ENCODE assay signal across 12 cellular contexts in genomic region chr17:28112199-28112995, GRCh38.
DNase-seq lines count a peak whose midpoint lies in the region; ATAC-seq and TF ChIP-seq lines count a peak whose summit lies in the region.
"Had no signal": no experiment of that assay in that cellular context is flagged by ENCODE, and none has a peak within 500 bp of the region (broad histone marks: within the 10 kb centered on the region; RNA-seq: fewer than 3 reads in every experiment).

No MANE protein-coding gene starts in this region.

- peaks cover 53% of the 10 kb centered on the region for H3K4me1 Mint-ChIP-seq in GM23338
- peaks cover 26% of the 10 kb centered on the region for H3K4me1 Mint-ChIP-seq in CD8-positive, alpha-beta T cell (ENCODE audit: low read depth)

- H3K4me1 ChIP-seq in GM23338 (ENCODE audit: insufficient read depth) (peaks cover 56% of the 10 kb centered on the region), adipocyte (ENCODE audit: control insufficient read depth, insufficient read depth, low read length) (peaks cover 22% of the 10 kb centered on the region), heart right ventricle (peaks cover 2 to 30% (median 22%) of the 10 kb centered on the region in 9 donors)
- H3K4me1 ChIP-seq in CD8-positive, alpha-beta T cell (ENCODE audit: insufficient read depth, low read length), result peaks cover 6% of the 10 kb centered on the region

- peak overlapping the region; percentile 86 for H3K27ac Mint-ChIP-seq in GM23338
- H3K27ac Mint-ChIP-seq in CD8-positive, alpha-beta T cell, result no peak overlapping the region
- H3K27ac Mint-ChIP-seq: activated naive CD4-positive, alpha-beta T cell treated with anti-CD3 and anti-CD28 coated beads, Interleukin-2, amount 10 ng/mL, durations not matched to agents 7 days and 5 days; CD4-positive, alpha-beta T cell had no signal

- H3K79me2 ChIP-seq in GM23338 (replicated peaks; ENCODE audit: insufficient read depth), result peaks cover 91% of the 10 kb centered on the region

- 30 to 49% methylated on average over 3 of the region's 3 CpGs for WGBS in heart right ventricle, 2 donors

- TF ChIP-seq CTCF in GM23338 (conservative IDR thresholded peaks at IDR 0.05; ENCODE audit: low read depth in 2 of 2), result no peak
- no peak for TF ChIP-seq CTCF in heart right ventricle (IDR thresholded peaks at IDR 0.05)
- no peak for TF ChIP-seq CTCF in CD8-positive, alpha-beta T cell (IDR thresholded peaks at IDR 0.05)

- CTCF ChIA-PET in CD8-positive, alpha-beta T cell (lab: Charles Lee), result interaction anchor here (0.6 kb wide), 1 partner anchor 114 kb away, joined by 3 read pairs; no protein-coding TSS in a partner anchor

- no peak for DNase-seq in GM23338 (ENCODE audit: low spot score)
- DNase-seq in adipocyte (ENCODE audit: low read depth), result peak; percentile 51
- no peak for DNase-seq in heart right ventricle
- DNase-seq in sciatic nerve (ENCODE audit: low spot score), result no peak
- DNase-seq in activated T-cell treated with anti-CD3 and anti-CD28 coated beads, Interleukin-2, amount 50 U/mL, for 1 hour, result no peak
- DNase-seq in CD8-positive, alpha-beta T cell, result no peak
- DNase-seq in superior temporal gyrus (ENCODE audit: extremely low spot score), result no peak
- DNase-seq in NAMALWA (ENCODE audit: low spot score), result no peak
- DNase-seq: activated naive CD4-positive, alpha-beta T cell treated with anti-CD3 and anti-CD28 coated beads, Interleukin-2, amount 10 ng/mL, durations not matched to agents 7 days and 5 days; CD4-positive, alpha-beta T cell; hippocampal formation; NCI-H187 had no signal

- H3K4me2 ChIP-seq in GM23338, result peak overlapping the region; percentile 13

- H3K9me3 ChIP-seq in adipocyte (ENCODE audit: control insufficient read depth, low read length), result no peaks in the 10 kb centered on the region
- H3K9me3 ChIP-seq in heart right ventricle, result peaks cover 0 to 13% (median 0%) of the 10 kb centered on the region in 11 donors
- H3K9me3 ChIP-seq in CD8-positive, alpha-beta T cell (ENCODE audit: low read length), result no peaks in the 10 kb centered on the region

- no peak overlapping the region for H2AFZ ChIP-seq in GM23338

- peaks cover 7% of the 10 kb centered on the region; the same call in 1 of the 2 replicates for H4K20me1 ChIP-seq in GM23338 (replicated peaks; ENCODE audit: insufficient read depth)

- H3K27ac ChIP-seq in GM23338 (ENCODE audit: low read depth) (no peak overlapping the region; the same call in 1 of the 2 replicates), heart right ventricle (peak overlapping the region in 9 of 10 donors; percentile 2 to 61 (median 48))
- no peak overlapping the region for H3K27ac ChIP-seq in CD8-positive, alpha-beta T cell (ENCODE audit: low read depth, low read length)

- POLR2A ChIA-PET in CD8-positive, alpha-beta T cell (lab: Charles Lee), result no interaction called here

- H3K4me3 ChIP-seq in GM23338, result no peak overlapping the region
- peak overlapping the region; percentile 52 for H3K4me3 ChIP-seq in adipocyte (ENCODE audit: low read length)
- H3K4me3 ChIP-seq in heart right ventricle, result no peak overlapping the region
- no peak overlapping the region for H3K4me3 ChIP-seq in CD8-positive, alpha-beta T cell (ENCODE audit: low read depth, low read length)

- H3K9ac ChIP-seq in adipocyte (ENCODE audit: low read length), result peak overlapping the region; percentile 44

- peak overlapping the region; percentile 26; the same call in 1 of the 3 replicates for H3K4me3 Mint-ChIP-seq in GM23338
- H3K4me3 Mint-ChIP-seq in CD8-positive, alpha-beta T cell, result no peak overlapping the region
- H3K4me3 Mint-ChIP-seq: activated naive CD4-positive, alpha-beta T cell treated with anti-CD3 and anti-CD28 coated beads, Interleukin-2, amount 10 ng/mL, durations not matched to agents 7 days and 5 days; CD4-positive, alpha-beta T cell had no signal

- peaks cover 7% of the 10 kb centered on the region; the same call in 1 of the 3 replicates for H3K36me3 Mint-ChIP-seq in GM23338 (ENCODE audit: low read depth)
- H3K36me3 Mint-ChIP-seq in CD8-positive, alpha-beta T cell, result peaks cover 4% of the 10 kb centered on the region
- H3K36me3 Mint-ChIP-seq: activated naive CD4-positive, alpha-beta T cell treated with anti-CD3 and anti-CD28 coated beads, Interleukin-2, amount 10 ng/mL, durations not matched to agents 7 days and 5 days had no signal

- ATAC-seq in GM23338 (peak; percentile 23; the same call in 2 of the 3 replicates), heart right ventricle (peak in 7 of 8 donors; percentile 17 to 87 (median 84)), sciatic nerve (peak; percentile 68)
- ATAC-seq in CD8-positive, alpha-beta T cell, result no peak

- intact Hi-C loops in heart right ventricle (cut with DNase I) (loop anchor here in 3 of 10 donors (5.0 to 10.0 kb wide), 3 partner anchors 65 to 128 kb away; partner anchors contain the start of gene NLK (in 1 of the 3)), sciatic nerve (cut with DNase I) (no loop called here)
- intact Hi-C loops in CD8-positive, alpha-beta T cell (cut with DNase I, micrococcal nuclease), result no loop called here

- no peaks in the 10 kb centered on the region for H3K9me3 Mint-ChIP-seq in GM23338
- H3K9me3 Mint-ChIP-seq in CD8-positive, alpha-beta T cell, result peaks cover 5% of the 10 kb centered on the region
- H3K9me3 Mint-ChIP-seq: activated naive CD4-positive, alpha-beta T cell treated with anti-CD3 and anti-CD28 coated beads, Interleukin-2, amount 10 ng/mL, durations not matched to agents 7 days and 5 days; CD4-positive, alpha-beta T cell had no signal

- H3K27me3 Mint-ChIP-seq in GM23338 (ENCODE audit: insufficient read depth, low read depth, poor library complexity), result peaks cover 4% of the 10 kb centered on the region
- no peaks in the 10 kb centered on the region for H3K27me3 Mint-ChIP-seq in CD8-positive, alpha-beta T cell (ENCODE audit: low read depth)
- H3K27me3 Mint-ChIP-seq: activated naive CD4-positive, alpha-beta T cell treated with anti-CD3 and anti-CD28 coated beads, Interleukin-2, amount 10 ng/mL, durations not matched to agents 7 days and 5 days; CD4-positive, alpha-beta T cell had no signal

- no peaks in the 10 kb centered on the region for H3F3A ChIP-seq in GM23338 (replicated peaks; ENCODE audit: low read depth)

- H3K9me2 ChIP-seq in GM23338 (ENCODE audit: insufficient read depth), result no peaks in the 10 kb centered on the region

- H3K27me3 ChIP-seq in GM23338 (ENCODE audit: insufficient read depth), result no peaks in the 10 kb centered on the region
- no peaks in the 10 kb centered on the region for H3K27me3 ChIP-seq in adipocyte (replicated peaks; ENCODE audit: control insufficient read depth, insufficient read depth, low read length)
- no peaks in the 10 kb centered on the region for H3K27me3 ChIP-seq in heart right ventricle
- H3K27me3 ChIP-seq in CD8-positive, alpha-beta T cell (ENCODE audit: insufficient read depth, low read length), result no peaks in the 10 kb centered on the region

- H3K36me3 ChIP-seq in GM23338 (ENCODE audit: insufficient read depth), result no peaks in the 10 kb centered on the region
- no peaks in the 10 kb centered on the region for H3K36me3 ChIP-seq in adipocyte (ENCODE audit: control insufficient read depth, insufficient read depth, low read length, severe bottlenecking)
- H3K36me3 ChIP-seq in heart right ventricle, result no peaks in the 10 kb centered on the region
- H3K36me3 ChIP-seq in CD8-positive, alpha-beta T cell (ENCODE audit: insufficient read depth, low read length), result no peaks in the 10 kb centered on the region

TF ChIP-seq in GM23338, 12 proteins besides CTCF, POLR2A, EP300 and RAD21:
- TF ChIP-seq, protein P1, sequence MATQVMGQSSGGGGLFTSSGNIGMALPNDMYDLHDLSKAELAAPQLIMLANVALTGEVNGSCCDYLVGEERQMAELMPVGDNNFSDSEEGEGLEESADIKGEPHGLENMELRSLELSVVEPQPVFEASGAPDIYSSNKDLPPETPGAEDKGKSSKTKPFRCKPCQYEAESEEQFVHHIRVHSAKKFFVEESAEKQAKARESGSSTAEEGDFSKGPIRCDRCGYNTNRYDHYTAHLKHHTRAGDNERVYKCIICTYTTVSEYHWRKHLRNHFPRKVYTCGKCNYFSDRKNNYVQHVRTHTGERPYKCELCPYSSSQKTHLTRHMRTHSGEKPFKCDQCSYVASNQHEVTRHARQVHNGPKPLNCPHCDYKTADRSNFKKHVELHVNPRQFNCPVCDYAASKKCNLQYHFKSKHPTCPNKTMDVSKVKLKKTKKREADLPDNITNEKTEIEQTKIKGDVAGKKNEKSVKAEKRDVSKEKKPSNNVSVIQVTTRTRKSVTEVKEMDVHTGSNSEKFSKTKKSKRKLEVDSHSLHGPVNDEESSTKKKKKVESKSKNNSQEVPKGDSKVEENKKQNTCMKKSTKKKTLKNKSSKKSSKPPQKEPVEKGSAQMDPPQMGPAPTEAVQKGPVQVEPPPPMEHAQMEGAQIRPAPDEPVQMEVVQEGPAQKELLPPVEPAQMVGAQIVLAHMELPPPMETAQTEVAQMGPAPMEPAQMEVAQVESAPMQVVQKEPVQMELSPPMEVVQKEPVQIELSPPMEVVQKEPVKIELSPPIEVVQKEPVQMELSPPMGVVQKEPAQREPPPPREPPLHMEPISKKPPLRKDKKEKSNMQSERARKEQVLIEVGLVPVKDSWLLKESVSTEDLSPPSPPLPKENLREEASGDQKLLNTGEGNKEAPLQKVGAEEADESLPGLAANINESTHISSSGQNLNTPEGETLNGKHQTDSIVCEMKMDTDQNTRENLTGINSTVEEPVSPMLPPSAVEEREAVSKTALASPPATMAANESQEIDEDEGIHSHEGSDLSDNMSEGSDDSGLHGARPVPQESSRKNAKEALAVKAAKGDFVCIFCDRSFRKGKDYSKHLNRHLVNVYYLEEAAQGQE (IDR thresholded peaks at IDR 0.05; ENCODE audit: unreplicated experiment), result no peak
- TF ChIP-seq EZH2 (IDR thresholded peaks at IDR 0.05; ENCODE audit: low read depth, unreplicated experiment) (no peak), POLR2AphosphoS5 (IDR thresholded peaks at IDR 0.05; ENCODE audit: low read depth) (no peak), STAT1 (IDR thresholded peaks at IDR 0.05; ENCODE audit: unreplicated experiment) (no peak), NANOG (IDR thresholded peaks at IDR 0.05; ENCODE audit: borderline replicate concordance) (no peak)

Comparison
In these comparisons a context has a peak if more than half of its experiments do, and no peak if none do; other contexts are left out.
1. H3K27ac ChIP-seq: peak in heart right ventricle (9 of 10); none in GM23338 (single experiment) and CD8-positive, alpha-beta T cell (single experiment).